In the genomic region with DNA sequence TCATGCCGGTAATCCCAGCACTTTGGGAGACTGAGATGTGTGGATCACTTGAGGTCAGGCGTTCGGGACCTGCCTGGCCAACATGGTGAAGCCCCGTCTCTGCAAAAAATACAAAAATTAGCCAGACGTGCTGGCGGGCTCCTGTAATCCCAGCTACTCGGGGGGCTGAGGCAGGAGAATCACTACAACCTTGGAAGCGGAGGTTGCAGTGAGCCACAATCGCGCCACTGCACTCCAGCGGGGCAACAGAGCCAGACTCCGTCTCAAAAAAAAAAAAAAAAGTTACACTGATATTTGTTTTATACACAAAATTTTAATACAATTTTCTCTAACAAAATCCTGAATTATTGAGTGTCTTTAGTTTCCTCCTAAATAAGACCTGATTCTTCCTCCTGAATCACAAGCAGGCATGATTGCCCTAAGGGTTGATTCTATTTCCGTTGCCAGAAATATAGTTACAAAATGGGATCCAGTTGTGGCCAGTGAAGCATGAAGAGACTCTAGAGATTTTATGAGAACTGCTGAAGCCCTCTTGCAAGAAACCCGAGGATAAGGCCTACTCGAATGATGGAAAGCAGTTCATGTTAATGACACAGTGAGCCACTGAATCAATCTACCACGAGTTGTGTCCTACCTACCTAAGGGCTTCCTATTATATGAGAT, we compare ENCODE assay signal across 1 cellular context.
TF ChIP-seq lines count a peak whose summit lies in the region.

No MANE protein-coding gene starts in this region.

TF ChIP-seq in GM23338, 12 proteins besides CTCF, POLR2A, EP300 and RAD21 (continued from another document):
- TF ChIP-seq REST (IDR thresholded peaks at IDR 0.05; ENCODE audit: unreplicated experiment) (no peak), NANOG (IDR thresholded peaks at IDR 0.05; ENCODE audit: borderline replicate concordance) (no peak)
